In genomic region chr1:177170756-177171535, GRCh38 we compare ENCODE assay signal across 8 cellular contexts. TPM values are rescaled to one million over a fixed set of nuclear protein-coding genes. Genes with fewer than 3 reads are reported as not detected.
DNase-seq lines count a peak whose midpoint lies in the region; ATAC-seq and TF ChIP-seq lines count a peak whose summit lies in the region.

TSS of gene BRINP2 (plus strand) at chr1:177170958. CDS start at chr1:177229877, 58,919 bp downstream.

- intact Hi-C loops in mammary epithelial cell (cut with micrococcal nuclease): no loop called here

- ATAC-seq in GM21381 (IDR thresholded peaks at IDR 0.05; ENCODE audit: unreplicated experiment): peak; percentile 71
- no peak for ATAC-seq in thoracic aorta (ENCODE audit: insufficient number of reproducible peaks, low FRiP score, low read depth)
- ATAC-seq in GM21737 (IDR thresholded peaks at IDR 0.05; ENCODE audit: unreplicated experiment): no peak

- H4K20me1 ChIP-seq in mammary epithelial cell (ENCODE audit: insufficient read depth, low read length): no peaks in the 10 kb centered on the region

- no peak for DNase-seq in AG09309 (ENCODE audit: low read depth)
- peak; percentile 83 to 93 for DNase-seq in NCI-H187 (lab: John Stamatoyannopoulos, UW)
- DNase-seq in mammary epithelial cell: peak; percentile 67
- DNase-seq in kidney tubule cell (ENCODE audit: low spot score): peak; percentile 80
- DNase-seq in thoracic aorta (ENCODE audit: low spot score): no peak
- no peak for DNase-seq in NOMO-1 (lab: John Stamatoyannopoulos, UW; ENCODE audit: unreplicated experiment in 2 of 2)

- 0% methylated on average over 9 of the region's 49 CpGs for WGBS in mammary epithelial cell (ENCODE audit: low coverage, missing lambda C conversion rate)

- H3K4me2 ChIP-seq in mammary epithelial cell (ENCODE audit: insufficient read depth, low read depth, low read length): peak within 1 kb of the TSS; percentile 90

- BruUV-seq in mammary epithelial cell (replicated peaks; lab: Mats Ljungman, UMichigan): no TSS peak

- TF ChIP-seq CTCF in AG09309 (IDR thresholded peaks at IDR 0.05; ENCODE audit: control insufficient read depth, insufficient read depth, low read depth, low read length, missing control alignments): no peak
- no peak for TF ChIP-seq CTCF in mammary epithelial cell (conservative IDR thresholded peaks at IDR 0.05 in 1 of 2, IDR thresholded peaks at IDR 0.05 in 1 of 2; ENCODE audit: extremely low read depth in 1 of 2, insufficient read depth in 1 of 2, low read depth in 1 of 2, low read length in 2 of 2)
- no peak for TF ChIP-seq CTCF in thoracic aorta (IDR thresholded peaks at IDR 0.05)

- peak within 1 kb of the TSS; percentile 30 for H3K4me3 ChIP-seq in AG09309 (ENCODE audit: control insufficient read depth, low read depth, low read length)
- H3K4me3 ChIP-seq in mammary epithelial cell (replicated peaks in 1 of 3; ENCODE audit: insufficient read depth in 1 of 3, low read depth in 2 of 3, low read length in 3 of 3): peak within 1 kb of the TSS; percentile 6 to 40 (median 39)
- H3K4me3 ChIP-seq in thoracic aorta: peak within 1 kb of the TSS; percentile 69

- no peak within 1 kb of the TSS for H3K27ac ChIP-seq in mammary epithelial cell (ENCODE audit: insufficient read depth, low read depth, low read length)
- H3K27ac ChIP-seq in thoracic aorta: no peak within 1 kb of the TSS

- H3K79me2 ChIP-seq in mammary epithelial cell (ENCODE audit: insufficient read depth, low read length): no peaks in the 10 kb centered on the region

- H3K36me3 ChIP-seq in mammary epithelial cell (ENCODE audit: insufficient read depth, low read length): no peaks in the 10 kb centered on the region
- no peaks in the 10 kb centered on the region for H3K36me3 ChIP-seq in thoracic aorta

- in situ Hi-C loops in mammary epithelial cell (cut with MboI; ENCODE audit: low sequenced_read_pairs in 2 of 2): loop anchor here in 1 of 2 donors (10.0 to 25.0 kb wide), 2 partner anchors 91 to 266 kb away; no protein-coding TSS in a partner anchor

- peaks cover 20% of the 10 kb centered on the region for H3K27me3 ChIP-seq in mammary epithelial cell (ENCODE audit: insufficient read depth, low read length)
- H3K27me3 ChIP-seq in thoracic aorta (replicated peaks; ENCODE audit: insufficient read depth): no peaks in the 10 kb centered on the region

- H3K9ac ChIP-seq in mammary epithelial cell (ENCODE audit: insufficient read depth, low read length): no peak within 1 kb of the TSS

- peak within 1 kb of the TSS; percentile 53 for H2AFZ ChIP-seq in mammary epithelial cell (ENCODE audit: low read depth, low read length)

- H3K4me1 ChIP-seq in mammary epithelial cell (ENCODE audit: insufficient read depth, low read length) (peaks cover 9% of the 10 kb centered on the region), thoracic aorta (ENCODE audit: control insufficient read depth in 1 of 2, low read depth in 2 of 2) (peaks cover 4 to 13% of the 10 kb centered on the region in 2 donors)

- CTCF ChIA-PET in mammary epithelial cell (lab: Charles Lee; ENCODE audit: low non-redundant PET): no interaction called here

- dilution Hi-C loops in mammary epithelial cell (cut with HindIII; ENCODE audit: low sequenced_read_pairs): no loop called here

- H3K9me3 ChIP-seq in mammary epithelial cell (replicated peaks; ENCODE audit: insufficient read depth, low read length) (no peaks in the 10 kb centered on the region), thoracic aorta (no peaks in the 10 kb centered on the region)

RNA-seq across cellular contexts. Expression of gene BRINP2, which starts in this region (rescaled TPM):
- total RNA-seq in mammary epithelial cell: not detected
- polyA plus RNA-seq in mammary epithelial cell: 0.07 TPM
- polyA minus RNA-seq in mammary epithelial cell: not detected
- not detected for total RNA-seq in thoracic aorta

Comparison
In these comparisons a context has a peak if more than half of its experiments do, and no peak if none do; other contexts are left out.
1. Peak in DNase-seq, H3K4me3 ChIP-seq and H3K4me2 ChIP-seq in mammary epithelial cell; RNA of the gene not detected or under 1 TPM.
2. DNase-seq: peak in NCI-H187 (2 of 2) and kidney tubule cell (single experiment); none in AG09309 (single experiment), thoracic aorta (single experiment) and NOMO-1 (0 of 2).
3. Peak in every context shown above with its lines, with median percentiles within 50 percentile points of each other: H3K4me3 ChIP-seq.